24 cellular contexts compared by ENCODE assay signal in the genomic region with DNA sequence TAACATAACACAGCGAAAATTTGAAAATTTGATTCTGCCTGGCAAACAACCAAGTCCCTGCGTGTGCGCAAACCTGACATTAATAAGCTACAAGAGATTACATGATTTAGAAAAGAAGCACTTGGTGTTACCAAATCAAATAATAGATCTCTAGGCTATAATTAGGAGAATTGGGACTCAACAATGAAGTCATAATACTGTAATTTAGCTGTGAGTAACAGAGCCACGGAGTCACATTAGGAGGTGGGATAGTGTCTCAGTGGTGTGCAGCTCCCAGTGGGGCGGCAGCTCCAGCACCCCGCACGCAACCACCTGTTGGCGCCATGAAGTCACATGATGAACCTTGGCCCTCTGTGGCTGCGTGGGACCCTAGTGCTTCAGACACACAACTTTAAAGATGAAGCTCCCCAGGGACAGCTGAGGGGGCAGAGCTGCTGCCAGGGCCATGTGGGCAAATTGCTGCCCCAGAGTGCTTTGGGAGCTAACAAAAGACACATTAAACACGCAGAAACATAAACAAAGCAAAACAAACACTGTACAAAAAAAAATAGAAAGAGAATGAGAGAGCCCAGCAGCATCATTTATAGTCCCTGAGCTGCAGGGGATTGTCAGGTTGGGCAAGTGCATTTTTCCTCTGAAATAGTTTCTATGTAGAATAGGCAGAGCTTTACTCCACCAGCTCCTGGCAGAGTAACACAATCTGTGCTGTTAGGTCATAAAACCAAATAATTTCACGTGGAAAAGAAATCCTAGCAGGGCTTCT.
DNase-seq lines count a peak whose midpoint lies in the region; ATAC-seq and TF ChIP-seq lines count a peak whose summit lies in the region.
"Had no signal": no experiment of that assay in that cellular context is flagged by ENCODE, and none has a peak within 500 bp of the region (broad histone marks: within the 10 kb centered on the region; RNA-seq: fewer than 3 reads in every experiment).

No MANE protein-coding gene starts in this region.

- peak in 1 of 2 experiments; percentile 93; a peak in 2 of 4 replicates for TF ChIP-seq EP300 in SK-N-SH (IDR thresholded peaks at IDR 0.05; ENCODE audit: borderline replicate concordance in 1 of 2, low read depth in 1 of 2, low read length in 1 of 2)

- H3K79me2 ChIP-seq in SK-N-SH (ENCODE audit: insufficient read depth) (no peaks in the 10 kb centered on the region), osteoblast (ENCODE audit: insufficient read depth, low read length) (no peaks in the 10 kb centered on the region)
- H3K79me2 ChIP-seq: hepatocyte had no signal

- H3K9me2 ChIP-seq in SK-N-SH = no peaks in the 10 kb centered on the region

- TF ChIP-seq RAD21 in SK-N-SH (IDR thresholded peaks at IDR 0.05; ENCODE audit: low read length) = no peak; the same call in 1 of the 2 replicates

- H3K4me3 ChIP-seq in SK-N-SH (ENCODE audit: low read depth in 2 of 2, low read length in 1 of 2) (no peak overlapping the region), osteoblast (ENCODE audit: insufficient read depth, low read length) (no peak overlapping the region)
- H3K4me3 ChIP-seq: BLaER1, colonic mucosa, esophagus squamous epithelium, hepatocyte had no signal

- no peak overlapping the region for H3K9ac ChIP-seq in SK-N-SH
- H3K9ac ChIP-seq: BLaER1 had no signal

- H3K4me1 ChIP-seq in SK-N-SH (ENCODE audit: control insufficient read depth in 1 of 2, insufficient read depth in 2 of 2, low read depth in 1 of 2, low read length in 1 of 2) (peaks cover 0 to 21% of the 10 kb centered on the region in 2 experiments; a peak in 2 of 4 replicates), osteoblast (ENCODE audit: insufficient read depth, low read length) (no peaks in the 10 kb centered on the region)
- H3K4me1 ChIP-seq: BLaER1, colonic mucosa, esophagus squamous epithelium had no signal

- no peak overlapping the region for H2AFZ ChIP-seq in SK-N-SH (ENCODE audit: low read depth)
- H2AFZ ChIP-seq in osteoblast (ENCODE audit: low read length) = no peak overlapping the region
- H2AFZ ChIP-seq: hepatocyte had no signal

- H3K36me3 ChIP-seq in SK-N-SH (replicated peaks in 1 of 2; ENCODE audit: control insufficient read depth in 1 of 2, insufficient read depth in 2 of 2, low read length in 1 of 2) (no peaks in the 10 kb centered on the region), osteoblast (ENCODE audit: insufficient read depth, low read length) (no peaks in the 10 kb centered on the region)
- H3K36me3 ChIP-seq: BLaER1, colonic mucosa, esophagus squamous epithelium had no signal

- no peak for TF ChIP-seq CTCF in SK-N-SH (IDR thresholded peaks at IDR 0.05)
- TF ChIP-seq CTCF in osteoblast (IDR thresholded peaks at IDR 0.05; ENCODE audit: extremely low read depth, low read depth, low read length) = no peak

- POLR2A ChIA-PET in SK-N-SH (lab: Yijun Ruan, JAX) = interaction anchor here (0.6 to 1.7 kb wide), 10 partner anchors 22 to 863 kb away, joined by 3 to 10 read pairs (median 5); no protein-coding TSS in a partner anchor

- CTCF ChIA-PET in SK-N-SH (lab: Yijun Ruan, JAX) = interaction anchor here (1.2 to 1.6 kb wide), 6 partner anchors 10 to 428 kb away, joined by 3 to 6 read pairs (median 3); no protein-coding TSS in a partner anchor

- H3K4me2 ChIP-seq in SK-N-SH (no peak overlapping the region), osteoblast (ENCODE audit: insufficient read depth, low read length) (no peak overlapping the region)
- H3K4me2 ChIP-seq: BLaER1, hepatocyte had no signal

- no peaks in the 10 kb centered on the region for H4K20me1 ChIP-seq in SK-N-SH (ENCODE audit: insufficient read depth)
- H4K20me1 ChIP-seq in osteoblast (ENCODE audit: insufficient read depth, low read length) = no peaks in the 10 kb centered on the region
- H4K20me1 ChIP-seq: BLaER1 had no signal

- H3K9me3 ChIP-seq in SK-N-SH = no peaks in the 10 kb centered on the region
- no peaks in the 10 kb centered on the region for H3K9me3 ChIP-seq in osteoblast (ENCODE audit: low read depth, low read length)
- H3K9me3 ChIP-seq: BLaER1, colonic mucosa had no signal

- peak overlapping the region in 1 of 2 experiments; percentile 56; a peak in 1 of 4 replicates for H3K27ac ChIP-seq in SK-N-SH (ENCODE audit: low read depth in 2 of 2, low read length in 1 of 2)
- no peak overlapping the region for H3K27ac ChIP-seq in osteoblast (ENCODE audit: low read depth, low read length)
- H3K27ac ChIP-seq: BLaER1, colonic mucosa, esophagus squamous epithelium, hepatocyte had no signal

- H3F3A ChIP-seq in SK-N-SH (replicated peaks; ENCODE audit: insufficient read depth) = no peaks in the 10 kb centered on the region

- DNase-seq in COR-L47 (lab: John Stamatoyannopoulos, UW) = peak; percentile 99
- peak; percentile 85 for DNase-seq in NCI-H1092 treated with DMSO at 0.1 percent for 48 hours (lab: John Stamatoyannopoulos, UW)
- peak; percentile 95 for DNase-seq in NCI-H2107 treated with DMSO at 0.1 percent for 48 hours (lab: John Stamatoyannopoulos, UW; ENCODE audit: unreplicated experiment)
- DNase-seq in SK-N-SH = peak; percentile 52
- DNase-seq in midbrain (lab: John Stamatoyannopoulos, UW) = no peak
- no peak for DNase-seq in NCI-H524 (lab: John Stamatoyannopoulos, UW)
- no peak for DNase-seq in osteoblast (ENCODE audit: insufficient read length, low spot score, missing footprints)
- DNase-seq: activated CD4-positive, alpha-beta T cell treated with anti-CD3 and anti-CD28 coated beads, Interleukin-2, amount 50 U/mL, for 4 hours; activated naive CD4-positive, alpha-beta T cell treated with anti-CD3 and anti-CD28 coated beads, Interleukin-2, amount 50 U/mL, for 16 hours; colonic mucosa; esophagus squamous epithelium; left colon; mesendoderm; naive B cell; NCI-H1694 treated with DMSO at 0.1 percent for 48 hours; NCI-H82; occipital lobe; small intestine; stimulated activated CD4-positive, alpha-beta T cell treated with anti-CD3 and anti-CD28 coated beads, Interleukin-2, amount 100 ng/mL, for 24 hours; substantia nigra; T-helper 9 cell had no signal

- 22% methylated on average over 11 of the region's 11 CpGs for WGBS in SK-N-SH (ENCODE audit: low lambda C conversion rate)

- no peaks in the 10 kb centered on the region for H3K27me3 ChIP-seq in SK-N-SH (ENCODE audit: insufficient read depth)
- H3K27me3 ChIP-seq in osteoblast (ENCODE audit: insufficient read depth, low read length) = peaks cover 8% of the 10 kb centered on the region
- H3K27me3 ChIP-seq: BLaER1, colonic mucosa, hepatocyte had no signal

- no peak for ATAC-seq in GM19467 (IDR thresholded peaks at IDR 0.05; ENCODE audit: unreplicated experiment)
- ATAC-seq: left colon had no signal

TF ChIP-seq in SK-N-SH, 30 proteins besides CTCF, POLR2A, EP300 and RAD21:
- TF ChIP-seq FOXJ3 (CRISPR knock-in tag; IDR thresholded peaks at IDR 0.05) = peak; percentile 80
- no peak for TF ChIP-seq TCF12 (IDR thresholded peaks at IDR 0.05)
- no peak for TF ChIP-seq RXRA (IDR thresholded peaks at IDR 0.05; ENCODE audit: borderline replicate concordance, low read depth)
- peak; percentile 90 for TF ChIP-seq GATA2 (CRISPR knock-in tag; IDR thresholded peaks at IDR 0.05)
- TF ChIP-seq FOSL2 (IDR thresholded peaks at IDR 0.05; ENCODE audit: borderline replicate concordance, low read depth) = no peak
- TF ChIP-seq, protein P1, sequence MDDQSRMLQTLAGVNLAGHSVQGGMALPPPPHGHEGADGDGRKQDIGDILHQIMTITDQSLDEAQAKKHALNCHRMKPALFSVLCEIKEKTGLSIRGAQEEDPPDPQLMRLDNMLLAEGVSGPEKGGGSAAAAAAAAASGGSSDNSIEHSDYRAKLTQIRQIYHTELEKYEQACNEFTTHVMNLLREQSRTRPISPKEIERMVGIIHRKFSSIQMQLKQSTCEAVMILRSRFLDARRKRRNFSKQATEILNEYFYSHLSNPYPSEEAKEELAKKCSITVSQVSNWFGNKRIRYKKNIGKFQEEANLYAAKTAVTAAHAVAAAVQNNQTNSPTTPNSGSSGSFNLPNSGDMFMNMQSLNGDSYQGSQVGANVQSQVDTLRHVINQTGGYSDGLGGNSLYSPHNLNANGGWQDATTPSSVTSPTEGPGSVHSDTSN (IDR thresholded peaks at IDR 0.05) = no peak
- TF ChIP-seq RCOR1 (IDR thresholded peaks at IDR 0.05; ENCODE audit: low read length) = peak; percentile 63; the same call in 1 of the 2 replicates
- TF ChIP-seq ELF1 (IDR thresholded peaks at IDR 0.05) = no peak
- no peak for TF ChIP-seq NRF1 (IDR thresholded peaks at IDR 0.05; ENCODE audit: low read depth, low read length)

Comparison
In these comparisons a context has a peak if more than half of its experiments do, and no peak if none do; other contexts are left out.
1. DNase-seq: peak in COR-L47 (single experiment), NCI-H1092 treated with DMSO at 0.1 percent for 48 hours (single experiment), NCI-H2107 treated with DMSO at 0.1 percent for 48 hours (single experiment) and SK-N-SH (single experiment); none in midbrain (single experiment), NCI-H524 (0 of 2) and osteoblast (single experiment).